In genomic region chr2:149271575-149271974, GRCh38 we compare ENCODE assay signal across 1 cellular context.
TF ChIP-seq lines count a peak whose summit lies in the region.

No MANE protein-coding gene starts in this region.

TF ChIP-seq in GM23338, 12 proteins besides CTCF, POLR2A, EP300 and RAD21 (continued from another document):
- TF ChIP-seq ZNF462 (CRISPR knock-in tag; IDR thresholded peaks at IDR 0.05): no peak
- TF ChIP-seq EZH2phosphoT487 (IDR thresholded peaks at IDR 0.05; ENCODE audit: unreplicated experiment): no peak
- TF ChIP-seq EZH2 (IDR thresholded peaks at IDR 0.05; ENCODE audit: low read depth, unreplicated experiment): no peak
- TF ChIP-seq CREB1 (CRISPR knock-in tag; IDR thresholded peaks at IDR 0.05; ENCODE audit: low read depth): no peak
